8 cellular contexts compared by ENCODE assay signal in genomic region chr21:44013380-44014088, GRCh38. TPM values are rescaled to one million over a fixed set of nuclear protein-coding genes. Genes with fewer than 3 reads are reported as not detected.
DNase-seq lines count a peak whose midpoint lies in the region; ATAC-seq and TF ChIP-seq lines count a peak whose summit lies in the region.

No MANE protein-coding gene starts in this region.

- H3K79me1 ChIP-seq in mesenchymal stem cell (replicated peaks; ENCODE audit: low read length, poor library complexity, severe bottlenecking), result no peaks in the 10 kb centered on the region

- no peak overlapping the region for H2BK5ac ChIP-seq in mesenchymal stem cell (ENCODE audit: low read depth, low read length, poor library complexity, severe bottlenecking)

- H3K4ac ChIP-seq in mesenchymal stem cell (ENCODE audit: low read depth in 1 of 2, low read length in 2 of 2), result no peak overlapping the region

- no peak overlapping the region for H3K14ac ChIP-seq in mesenchymal stem cell (ENCODE audit: low read length in 2 of 2)

- H3K9me3 ChIP-seq in mesenchymal stem cell (ENCODE audit: control insufficient read depth, low read length) (no peaks in the 10 kb centered on the region), testis (no peaks in the 10 kb centered on the region)

- no peak overlapping the region for H2AFZ ChIP-seq in mesenchymal stem cell (ENCODE audit: low read depth, low read length)

- H4K8ac ChIP-seq in mesenchymal stem cell (ENCODE audit: low read length), result no peak overlapping the region

- no peak overlapping the region for H3K18ac ChIP-seq in mesenchymal stem cell (ENCODE audit: low read depth in 1 of 2, low read length in 2 of 2)

- TF ChIP-seq CTCF in testis (IDR thresholded peaks at IDR 0.05), result no peak

- DNase-seq in Right ventricle myocardium superior (peak; percentile 10), left ventricle myocardium superior (no peak), SKM-1 (lab: John Stamatoyannopoulos, UW; ENCODE audit: unreplicated experiment) (peak; percentile 26), cerebellar cortex (ENCODE audit: low spot score) (peak; percentile 15), mesenchymal stem cell (peak; percentile 69), testis (no peak), cerebellum (ENCODE audit: low spot score) (no peak), NCI-H2196 treated with DMSO at 0.1 percent for 48 hours (lab: John Stamatoyannopoulos, UW; ENCODE audit: unreplicated experiment) (no peak)

- H3K4me3 ChIP-seq in mesenchymal stem cell (ENCODE audit: insufficient read depth in 1 of 2, low read depth in 1 of 2, low read length in 2 of 2) (peak overlapping the region in 1 of 2 experiments; percentile 94), testis (peak overlapping the region; percentile 89 to 96)

- peak overlapping the region; percentile 78 for H3K4me2 ChIP-seq in mesenchymal stem cell (ENCODE audit: low read length, poor library complexity, severe bottlenecking)

- no peak overlapping the region for H2AK5ac ChIP-seq in mesenchymal stem cell (ENCODE audit: low read length, severe bottlenecking)

- no peak overlapping the region for H2BK12ac ChIP-seq in mesenchymal stem cell (ENCODE audit: low read length in 2 of 2)

- no peaks in the 10 kb centered on the region for H3K36me3 ChIP-seq in mesenchymal stem cell (ENCODE audit: control insufficient read depth in 1 of 2, insufficient read depth in 2 of 2, low read depth in 1 of 2, low read length in 2 of 2)
- no peaks in the 10 kb centered on the region for H3K36me3 ChIP-seq in testis (ENCODE audit: low read depth, missing control alignments)

- H3K4me1 ChIP-seq in mesenchymal stem cell (ENCODE audit: control insufficient read depth, insufficient read depth, low read depth, low read length), result peaks cover 19% of the 10 kb centered on the region
- peaks cover 14% of the 10 kb centered on the region for H3K4me1 ChIP-seq in testis

- TF ChIP-seq POLR2A in testis (IDR thresholded peaks at IDR 0.05), result no peak

- H3K27me3 ChIP-seq in mesenchymal stem cell (ENCODE audit: control insufficient read depth in 1 of 2, insufficient read depth in 1 of 2, low read length in 2 of 2) (no peaks in the 10 kb centered on the region), testis (no peaks in the 10 kb centered on the region)

- H3K27ac ChIP-seq in mesenchymal stem cell (ENCODE audit: low read length, poor library complexity, severe bottlenecking) (peak overlapping the region; percentile 18), testis (peak overlapping the region in 1 of 2 donors; percentile 96)

- H2BK120ac ChIP-seq in mesenchymal stem cell (ENCODE audit: low read depth, low read length), result no peak overlapping the region

- H3K9ac ChIP-seq in mesenchymal stem cell (ENCODE audit: low read length), result peak overlapping the region; percentile 94

- no peak for ATAC-seq in Right ventricle myocardium superior (ENCODE audit: poor library complexity)
- ATAC-seq in left ventricle myocardium superior, result no peak

- no peak overlapping the region for H4K91ac ChIP-seq in mesenchymal stem cell (ENCODE audit: low read length)

- whole genome bisulfite sequencing in mesenchymal stem cell, result 39% methylated on average over 4 of the region's 8 CpGs
- 13 to 17% methylated on average over 8 of the region's 8 CpGs for WGBS in testis, 2 donors

- intact Hi-C loops in Right ventricle myocardium superior (cut with DNase I) (no loop called here), left ventricle myocardium superior (cut with micrococcal nuclease) (no loop called here), testis (cut with DNase I; ENCODE audit: low total_unique reads) (no loop called here)

- no peak overlapping the region for H2BK15ac ChIP-seq in mesenchymal stem cell (ENCODE audit: low read depth, poor library complexity, severe bottlenecking)

- no peak overlapping the region for H3K23ac ChIP-seq in mesenchymal stem cell (ENCODE audit: low read length in 2 of 2)

RNA-seq across cellular contexts. Expression of gene TRAPPC10, which starts 1.4 kb away (rescaled TPM):
- total RNA-seq in Right ventricle myocardium superior, result 20.3 TPM
- 17.5 TPM for total RNA-seq in left ventricle myocardium superior
- 17.2 TPM for polyA plus RNA-seq in mesenchymal stem cell (2013, experiment 1 of 2)
- polyA plus RNA-seq in mesenchymal stem cell (2013, experiment 2 of 2), result 17.3 TPM
- 10 to 100 TPM; 58.0 to 69.8 TPM for total RNA-seq in testis
- 46.4 TPM for polyA plus RNA-seq in testis (ENCODE audit: insufficient read depth, low read depth, low replicate concordance)
- total RNA-seq in cerebellum, result 24.9 TPM

Comparison
In these comparisons a context has a peak if more than half of its experiments do, and no peak if none do; other contexts are left out.
1. DNase-seq: peak in Right ventricle myocardium superior (single experiment), SKM-1 (single experiment), cerebellar cortex (single experiment) and mesenchymal stem cell (single experiment); none in left ventricle myocardium superior (single experiment), testis (single experiment), cerebellum (single experiment) and NCI-H2196 treated with DMSO at 0.1 percent for 48 hours (single experiment).